8 cellular contexts compared by ENCODE assay signal in the genomic region with DNA sequence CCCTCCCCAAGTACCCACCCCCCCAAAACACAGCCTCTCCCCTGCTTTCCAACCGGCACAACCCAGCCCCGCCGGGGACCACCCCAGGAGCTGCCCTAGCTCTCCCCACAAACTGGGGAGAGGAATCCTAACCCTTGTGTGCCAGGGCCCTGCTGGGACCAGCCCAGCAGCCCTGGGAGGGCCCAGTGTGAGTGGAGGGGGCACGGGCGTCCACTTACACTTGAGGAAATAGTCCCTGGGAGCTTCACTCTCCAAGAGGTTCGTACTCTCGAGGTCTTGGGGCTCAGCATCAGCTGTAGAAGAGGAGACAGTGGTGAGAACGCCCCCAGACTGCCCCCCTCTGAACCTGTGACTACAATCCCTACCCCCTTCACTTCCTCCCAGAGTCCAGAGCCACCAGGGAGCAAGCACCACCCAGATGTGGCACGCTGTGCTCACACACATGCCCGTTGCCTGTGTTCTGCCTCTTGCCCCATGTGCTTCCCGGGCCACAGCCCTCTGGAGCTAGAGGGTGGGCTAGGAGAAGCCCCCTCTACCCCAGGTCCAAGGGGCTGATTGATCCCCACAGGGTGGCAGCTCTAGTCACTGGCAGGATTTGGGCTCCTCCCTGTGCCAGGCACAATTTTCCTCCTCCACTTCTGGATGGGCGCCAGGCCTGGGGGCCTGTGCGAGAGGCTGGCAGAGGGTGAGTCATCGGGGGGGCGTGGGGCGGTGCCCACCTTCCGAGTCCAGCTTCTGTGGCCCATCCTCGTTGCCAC. TPM values are rescaled to one million over a fixed set of nuclear protein-coding genes. Genes with fewer than 3 reads are reported as not detected.
A peak's percentile ranks its signal among the peaks of the same experiment; 100 is the strongest.
DNase-seq lines count a peak whose midpoint lies in the region; ATAC-seq and TF ChIP-seq lines count a peak whose summit lies in the region.

No MANE protein-coding gene starts in this region.

- peaks cover 36% of the 10 kb centered on the region for H3K27me3 Mint-ChIP-seq in progenitor cell of endocrine pancreas

- 40 to 74% (median 67%) methylated on average over 4 to 18 of the region's 18 CpGs for WGBS in heart left ventricle, 4 donors

- H3K36me3 Mint-ChIP-seq in progenitor cell of endocrine pancreas (ENCODE audit: insufficient read depth): no peaks in the 10 kb centered on the region

- H3K9ac ChIP-seq in mucosa of rectum (ENCODE audit: low read depth in 1 of 2, low read length in 2 of 2): peak overlapping the region; percentile 66 to 87

- intact Hi-C loops in heart left ventricle (cut with DNase I): loop anchor here in 2 of 10 donors (10.0 kb wide), 1 partner anchor 101 kb away; a partner anchor contains a TSS
- intact Hi-C loops in left cardiac atrium (cut with DNase I): no loop called here
- intact Hi-C loops in ascending aorta (cut with DNase I): loop anchor here (10.0 kb wide), 1 partner anchor 211 kb away; a partner anchor contains a TSS
- intact Hi-C loops in vagina (cut with DNase I): loop anchor here (10.0 kb wide), 1 partner anchor 111 kb away; a partner anchor contains a TSS

- peaks cover 2% of the 10 kb centered on the region for H3K4me1 Mint-ChIP-seq in progenitor cell of endocrine pancreas (ENCODE audit: low read depth)

- peaks cover 0 to 27% (median 22%) of the 10 kb centered on the region in 9 donors for H3K36me3 ChIP-seq in heart left ventricle
- H3K36me3 ChIP-seq in ascending aorta: peaks cover 13% of the 10 kb centered on the region in 2 donors
- peaks cover 5 to 7% of the 10 kb centered on the region in 2 donors for H3K36me3 ChIP-seq in mucosa of rectum (ENCODE audit: control insufficient read depth in 2 of 2, insufficient read depth in 2 of 2, low read length in 2 of 2)
- peaks cover 0 to 22% of the 10 kb centered on the region in 2 donors for H3K36me3 ChIP-seq in vagina

- ATAC-seq in heart left ventricle (no peak), left cardiac atrium (no peak)

- no peak overlapping the region for H3K4me3 Mint-ChIP-seq in progenitor cell of endocrine pancreas (ENCODE audit: low read depth)

- no peak overlapping the region for H3K27ac Mint-ChIP-seq in progenitor cell of endocrine pancreas

- H3K9me3 ChIP-seq in heart left ventricle (no peaks in the 10 kb centered on the region), ascending aorta (no peaks in the 10 kb centered on the region), mucosa of rectum (ENCODE audit: control insufficient read depth in 2 of 2, low read length in 2 of 2) (no peaks in the 10 kb centered on the region), vagina (no peaks in the 10 kb centered on the region)

- H3K4me3 ChIP-seq in heart left ventricle (peak overlapping the region in 8 of 12 donors; percentile 64 to 96 (median 77)), ascending aorta (peak overlapping the region; percentile 85 to 96), mucosa of rectum (ENCODE audit: low read length in 2 of 2) (peak overlapping the region; percentile 84 to 85), vagina (peak overlapping the region in 1 of 2 donors; percentile 83)

- H3K4me1 ChIP-seq in heart left ventricle (peaks cover 17 to 75% (median 52%) of the 10 kb centered on the region in 12 donors), ascending aorta (peaks cover 41 to 62% of the 10 kb centered on the region in 2 donors), mucosa of rectum (ENCODE audit: control insufficient read depth in 2 of 2, insufficient read depth in 2 of 2, low read length in 2 of 2) (peaks cover 40 to 43% of the 10 kb centered on the region in 2 donors), vagina (peaks cover 58% of the 10 kb centered on the region)

- no peaks in the 10 kb centered on the region for H3K27me3 ChIP-seq in heart left ventricle
- H3K27me3 ChIP-seq in ascending aorta: no peaks in the 10 kb centered on the region
- H3K27me3 ChIP-seq in mucosa of rectum (ENCODE audit: control insufficient read depth in 2 of 2, insufficient read depth in 2 of 2, low read length in 2 of 2): no peaks in the 10 kb centered on the region
- no peaks in the 10 kb centered on the region for H3K27me3 ChIP-seq in vagina

- H3K9me3 Mint-ChIP-seq in progenitor cell of endocrine pancreas (ENCODE audit: low read depth): no peaks in the 10 kb centered on the region

- DNase-seq in heart left ventricle: peak in 3 of 5 donors; percentile 47 to 64 (median 62)
- no peak for DNase-seq in left cardiac atrium
- peak in 1 of 2 donors; percentile 85 for DNase-seq in ascending aorta (ENCODE audit: low spot score in 2 of 2)
- no peak for DNase-seq in vagina (ENCODE audit: extremely low spot score in 2 of 2)
- DNase-seq in 8988T: no peak
- DNase-seq in progenitor cell of endocrine pancreas (ENCODE audit: low spot score, unreplicated experiment): no peak
- no peak for DNase-seq in OCI-M2 (lab: John Stamatoyannopoulos, UW; ENCODE audit: unreplicated experiment)

- TF ChIP-seq POLR2A in heart left ventricle (IDR thresholded peaks at IDR 0.05) (no peak), vagina (IDR thresholded peaks at IDR 0.05) (no peak)

- TF ChIP-seq CTCF in heart left ventricle (IDR thresholded peaks at IDR 0.05) (no peak), ascending aorta (IDR thresholded peaks at IDR 0.05) (no peak), vagina (IDR thresholded peaks at IDR 0.05) (no peak), progenitor cell of endocrine pancreas (IDR thresholded peaks at IDR 0.05; ENCODE audit: unreplicated experiment) (no peak)

- H3K27ac ChIP-seq in heart left ventricle (peak overlapping the region; percentile 91 to 99 (median 96)), ascending aorta (peak overlapping the region; percentile 96 to 99), mucosa of rectum (ENCODE audit: low read depth in 2 of 2, low read length in 2 of 2) (peak overlapping the region; percentile 95 to 97), vagina (peak overlapping the region; percentile 99)

RNA-seq across cellular contexts. Expression of a gene that starts 3.0 kb away (rescaled TPM):
- total RNA-seq in heart left ventricle (10 to 100 TPM; 20.3 to 53.4 (median 31.8) TPM), left cardiac atrium (10 to 100 TPM; 22.9 to 25.3 TPM), ascending aorta (132 TPM), vagina (63.3 TPM), progenitor cell of endocrine pancreas (0.42 and 1.0 TPM in 2 replicates)
- 10 to 100 TPM; 20.1 to 23.3 TPM for polyA plus RNA-seq in heart left ventricle

RNA-seq across cellular contexts. Expression of a gene that starts 20.2 kb away (rescaled TPM):
- 100 to 1,000 TPM; 134 to 311 (median 158) TPM for total RNA-seq in heart left ventricle
- polyA plus RNA-seq in heart left ventricle: 100 to 1,000 TPM; 128 to 217 TPM
- total RNA-seq in left cardiac atrium: 100 to 1,000 TPM; 106 to 122 TPM
- 50.7 TPM for total RNA-seq in ascending aorta
- 54.3 TPM for total RNA-seq in vagina
- total RNA-seq in progenitor cell of endocrine pancreas: 47.9 and 57.7 TPM in 2 replicates

RNA-seq across cellular contexts. Expression of a gene that starts 21.4 kb away (rescaled TPM):
- 10 to 100 TPM in 3 of 9 donors, 1 to 10 TPM in 6; 6.8 to 16.1 (median 9.5) TPM for total RNA-seq in heart left ventricle
- 10 to 100 TPM in 1 of 2 donors, 1 to 10 TPM in 1; 7.5 to 10.5 TPM for polyA plus RNA-seq in heart left ventricle
- 1 to 10 TPM; 8.4 to 9.9 TPM for total RNA-seq in left cardiac atrium
- 43.3 TPM for total RNA-seq in ascending aorta
- 59.9 TPM for total RNA-seq in vagina
- total RNA-seq in progenitor cell of endocrine pancreas: 13.9 and 17.1 TPM in 2 replicates

RNA-seq across cellular contexts. Expression of a gene that starts 29.3 kb away (rescaled TPM):
- total RNA-seq in heart left ventricle: 100 to 1,000 TPM in 5 of 9 donors, 10 to 100 TPM in 4; 54.8 to 126 (median 106) TPM
- 100 to 1,000 TPM in 1 of 2 donors, 10 to 100 TPM in 1; 79.7 to 111 TPM for polyA plus RNA-seq in heart left ventricle
- total RNA-seq in left cardiac atrium: 10 to 100 TPM; 73.7 to 83.4 TPM
- total RNA-seq in ascending aorta: 31.9 TPM
- total RNA-seq in vagina: 67.8 TPM
- total RNA-seq in progenitor cell of endocrine pancreas: 82.7 and 94.0 TPM in 2 replicates

RNA-seq across cellular contexts. Expression of a gene that starts 31.2 kb away (rescaled TPM):
- 10 to 100 TPM in 2 of 9 donors, 1 to 10 TPM in 7; 2.1 to 28.5 (median 6.0) TPM for total RNA-seq in heart left ventricle
- 1 to 10 TPM; 4.5 to 5.8 TPM for polyA plus RNA-seq in heart left ventricle
- total RNA-seq in left cardiac atrium: 10 to 100 TPM; 22.1 to 34.0 TPM
- total RNA-seq in ascending aorta: 33.1 TPM
- 32.7 TPM for total RNA-seq in vagina
- 2.7 and 3.1 TPM in 2 replicates for total RNA-seq in progenitor cell of endocrine pancreas

Comparison
In these comparisons a context has a peak if more than half of its experiments do, and no peak if none do; other contexts are left out.
1. DNase-seq: peak in heart left ventricle (3 of 5); none in left cardiac atrium (single experiment), vagina (0 of 2), 8988T (single experiment), progenitor cell of endocrine pancreas (single experiment) and OCI-M2 (single experiment).
2. RNA of a gene that starts 3.0 kb away (total RNA-seq): 132 TPM in ascending aorta (single experiment), 63.3 TPM in vagina (single experiment), 20.3 to 53.4 TPM in heart left ventricle and 22.9 to 25.3 TPM in left cardiac atrium; 0.42 to 1.0 TPM in progenitor cell of endocrine pancreas; every median in the first group is over 10 times any median in the second.
3. intact Hi-C loops: an anchor here in ascending aorta (10.0 kb wide) and vagina (10.0 kb wide); none called in left cardiac atrium.
4. Peak in every context shown above with its lines, with median percentiles within 50 percentile points of each other: H3K27ac ChIP-seq.